In genomic region chr12:100199347-100200136, GRCh38 we compare ENCODE assay signal across 1 cellular context.
TF ChIP-seq lines count a peak whose summit lies in the region.

No MANE protein-coding gene starts in this region.

TF ChIP-seq in H1, 55 proteins besides CTCF, POLR2A, EP300 and RAD21 (continued from another document):
- no peak for TF ChIP-seq ATF2 (IDR thresholded peaks at IDR 0.05; ENCODE audit: low read length)
- TF ChIP-seq SRF (IDR thresholded peaks at IDR 0.05; ENCODE audit: low read depth, low read length), result no peak
- peak; percentile 90 for TF ChIP-seq ASH2L (IDR thresholded peaks at IDR 0.05; ENCODE audit: low read length)
- peak; percentile 70 for TF ChIP-seq PHF8 (conservative IDR thresholded peaks at IDR 0.05; ENCODE audit: low read depth, low read length)
- no peak for TF ChIP-seq KDM1A (IDR thresholded peaks at IDR 0.05; ENCODE audit: borderline replicate concordance, low read length)
- TF ChIP-seq YY1 (IDR thresholded peaks at IDR 0.05; ENCODE audit: low read depth, low read length), result peak; percentile 66; the same call in 1 of the 2 replicates
- TF ChIP-seq SUZ12 (IDR thresholded peaks at IDR 0.05; ENCODE audit: low read length), result no peak
- peak; percentile 59 for TF ChIP-seq TAF1 (IDR thresholded peaks at IDR 0.05; ENCODE audit: low read depth, low read length)
- no peak for TF ChIP-seq FOSL1 (IDR thresholded peaks at IDR 0.05; ENCODE audit: insufficient read depth, low read depth, low read length)
- TF ChIP-seq HDAC2 (IDR thresholded peaks at IDR 0.05; ENCODE audit: borderline replicate concordance in 1 of 2, low read depth in 2 of 2, low read length in 2 of 2), result peak in 1 of 2 experiments; percentile 61; a peak in 1 of 4 replicates
- no peak for TF ChIP-seq USF2 (IDR thresholded peaks at IDR 0.05; ENCODE audit: low read length)
- TF ChIP-seq CTBP2 (IDR thresholded peaks at IDR 0.05; ENCODE audit: borderline replicate concordance, insufficient read depth, insufficient read length, low read length), result no peak
- peak; percentile 25 for TF ChIP-seq MAX (IDR thresholded peaks at IDR 0.05)
- TF ChIP-seq RBBP5 (IDR thresholded peaks at IDR 0.05; ENCODE audit: borderline replicate concordance, low read depth, low read length), result peak; percentile 54; the same call in 1 of the 2 replicates
- no peak for TF ChIP-seq KDM5A (IDR thresholded peaks at IDR 0.05; ENCODE audit: low read length)
- peak; percentile 75; the same call in 1 of the 2 replicates for TF ChIP-seq TEAD4 (IDR thresholded peaks at IDR 0.05; ENCODE audit: low read depth, low read length)
- no peak for TF ChIP-seq SIX5 (IDR thresholded peaks at IDR 0.05; ENCODE audit: low read depth, low read length)
- peak; percentile 81 for TF ChIP-seq KDM4A (IDR thresholded peaks at IDR 0.05; ENCODE audit: low read depth, low read length, severe bottlenecking)
- no peak for TF ChIP-seq CBX8 (IDR thresholded peaks at IDR 0.05; ENCODE audit: borderline replicate concordance, low read depth, low read length)
- peak; percentile 64 for TF ChIP-seq E2F6 (IDR thresholded peaks at IDR 0.05)
- TF ChIP-seq CHD7 (IDR thresholded peaks at IDR 0.05; ENCODE audit: insufficient replicate concordance, low read length), result no peak
- no peak for TF ChIP-seq BCL11A (IDR thresholded peaks at IDR 0.05; ENCODE audit: low read depth in 2 of 2, low read length in 2 of 2)
